ENCODE assay signal across 1 cellular context in genomic region chrX:1502241-1502640, GRCh38.
TF ChIP-seq lines count a peak whose summit lies in the region.

No MANE protein-coding gene starts in this region.

TF ChIP-seq in HepG2, 621 proteins besides CTCF, POLR2A, EP300 and RAD21:
- no peak for TF ChIP-seq ZSCAN31 (CRISPR knock-in tag; IDR thresholded peaks at IDR 0.05; ENCODE audit: low read depth)
